Comparison of ENCODE assay signal across 1 cellular context in genomic region chr17:82838386-82839063, GRCh38.
TF ChIP-seq lines count a peak whose summit lies in the region.

No MANE protein-coding gene starts in this region.

TF ChIP-seq in HepG2, 621 proteins besides CTCF, POLR2A, EP300 and RAD21 (continued from another document):
- peak; percentile 85; the same call in 1 of the 2 replicates for TF ChIP-seq IKZF5 (CRISPR knock-in tag; IDR thresholded peaks at IDR 0.05)
- TF ChIP-seq NFATC3 (CRISPR knock-in tag; IDR thresholded peaks at IDR 0.05), result no peak
- peak; percentile 83; the same call in 1 of the 2 replicates for TF ChIP-seq HMG20A (CRISPR knock-in tag; IDR thresholded peaks at IDR 0.05; ENCODE audit: borderline replicate concordance)
- TF ChIP-seq ZNF574 (CRISPR knock-in tag; IDR thresholded peaks at IDR 0.05), result peak; percentile 77
- TF ChIP-seq ESRRA (CRISPR knock-in tag; IDR thresholded peaks at IDR 0.05; ENCODE audit: low read depth), result peak; percentile 66; the same call in 1 of the 2 replicates
- TF ChIP-seq ZNF644 (CRISPR knock-in tag; IDR thresholded peaks at IDR 0.05; ENCODE audit: low read depth), result peak; percentile 78; the same call in 1 of the 2 replicates
- no peak for TF ChIP-seq ZNF3 (CRISPR knock-in tag; IDR thresholded peaks at IDR 0.05)
- no peak for TF ChIP-seq ATF1 (CRISPR knock-in tag; IDR thresholded peaks at IDR 0.05)
- peak; percentile 56; the same call in 1 of the 2 replicates for TF ChIP-seq ARID4A (CRISPR knock-in tag; IDR thresholded peaks at IDR 0.05; ENCODE audit: borderline replicate concordance)
- peak; percentile 31; the same call in 1 of the 2 replicates for TF ChIP-seq DRAP1 (CRISPR knock-in tag; IDR thresholded peaks at IDR 0.05)
- peak; percentile 56; the same call in 1 of the 2 replicates for TF ChIP-seq MAX (IDR thresholded peaks at IDR 0.05)
- TF ChIP-seq ZNF784 (CRISPR knock-in tag; IDR thresholded peaks at IDR 0.05; ENCODE audit: borderline replicate concordance), result 0 out of 2 replicates have a peak, but pooled peaks have one; percentile 30
- TF ChIP-seq SRSF4 (IDR thresholded peaks at IDR 0.05; ENCODE audit: low read depth, low read length, poor library complexity, severe bottlenecking), result no peak
- no peak for TF ChIP-seq ZNF674 (CRISPR knock-in tag; IDR thresholded peaks at IDR 0.05; ENCODE audit: low read depth)
- peak; percentile 88 for TF ChIP-seq IRF2 (CRISPR knock-in tag; IDR thresholded peaks at IDR 0.05)
- peak; percentile 50; the same call in 1 of the 2 replicates for TF ChIP-seq TFE3 (CRISPR knock-in tag; IDR thresholded peaks at IDR 0.05)
- 0 out of 2 replicates have a peak, but pooled peaks have one; percentile 50 for TF ChIP-seq HNF1B (CRISPR knock-in tag; IDR thresholded peaks at IDR 0.05)
- TF ChIP-seq ZNF652 (CRISPR knock-in tag; IDR thresholded peaks at IDR 0.05; ENCODE audit: borderline replicate concordance, low read depth), result no peak; the same call in 1 of the 2 replicates
- TF ChIP-seq KMT2B (CRISPR knock-in tag; IDR thresholded peaks at IDR 0.05), result peak; percentile 62; the same call in 1 of the 2 replicates
- 0 out of 2 replicates have a peak, but pooled peaks have one; percentile 10 for TF ChIP-seq HIVEP1 (CRISPR knock-in tag; IDR thresholded peaks at IDR 0.05)
- peak; percentile 32; the same call in 1 of the 2 replicates for TF ChIP-seq ZFY (CRISPR knock-in tag; IDR thresholded peaks at IDR 0.05)
- TF ChIP-seq MEIS1 (CRISPR knock-in tag; IDR thresholded peaks at IDR 0.05; ENCODE audit: borderline replicate concordance), result peak; percentile 80; the same call in 1 of the 2 replicates
- TF ChIP-seq ZNF350 (CRISPR knock-in tag; IDR thresholded peaks at IDR 0.05; ENCODE audit: borderline replicate concordance, low read depth), result peak; percentile 77
- TF ChIP-seq ZBTB7B (CRISPR knock-in tag; IDR thresholded peaks at IDR 0.05), result no peak
- peak; percentile 75; the same call in 1 of the 2 replicates for TF ChIP-seq ZNF788 (CRISPR knock-in tag; IDR thresholded peaks at IDR 0.05; ENCODE audit: borderline replicate concordance)
- no peak for TF ChIP-seq ZNF207 (IDR thresholded peaks at IDR 0.05; ENCODE audit: borderline replicate concordance)
- no peak for TF ChIP-seq ZNF572 (CRISPR knock-in tag; IDR thresholded peaks at IDR 0.05)
- TF ChIP-seq SKI (IDR thresholded peaks at IDR 0.05; ENCODE audit: partially characterized antibody), result no peak
- TF ChIP-seq HOXA3 (CRISPR knock-in tag; IDR thresholded peaks at IDR 0.05), result peak; percentile 89
- peak; percentile 85; the same call in 1 of the 2 replicates for TF ChIP-seq FOXK1 (CRISPR knock-in tag; IDR thresholded peaks at IDR 0.05; ENCODE audit: borderline replicate concordance, low read depth)
- TF ChIP-seq PAXIP1 (CRISPR knock-in tag; conservative IDR thresholded peaks at IDR 0.05), result peak; percentile 57
- peak; percentile 77 for TF ChIP-seq ZMYM4 (CRISPR knock-in tag; IDR thresholded peaks at IDR 0.05)
- no peak for TF ChIP-seq HES4 (CRISPR knock-in tag; IDR thresholded peaks at IDR 0.05; ENCODE audit: borderline replicate concordance)
- TF ChIP-seq RFX3 (CRISPR knock-in tag; IDR thresholded peaks at IDR 0.05), result no peak
